26 cellular contexts compared by ENCODE assay signal in the genomic region with DNA sequence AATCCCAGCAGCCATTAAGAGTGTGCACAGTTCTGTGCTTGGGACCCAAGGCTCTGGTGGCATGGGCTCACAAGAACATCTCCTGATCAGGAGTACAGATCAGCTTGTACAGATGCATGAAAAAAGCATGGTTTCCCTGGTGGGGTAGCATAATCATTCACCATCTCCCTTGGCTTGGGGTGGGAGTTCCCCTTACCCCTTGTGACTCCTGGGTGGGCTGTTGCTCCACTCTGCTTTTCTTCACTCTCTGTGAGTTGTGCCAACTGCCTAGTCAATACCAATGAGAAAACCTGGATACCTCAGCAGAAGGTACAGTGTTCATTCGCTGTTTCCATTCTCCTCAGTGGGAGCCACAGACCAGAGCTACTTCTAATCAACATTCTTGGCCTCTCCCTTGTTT. TPM values are rescaled to one million over a fixed set of nuclear protein-coding genes. Genes with fewer than 3 reads are reported as not detected.
"Had no signal": no experiment of that assay in that cellular context is flagged by ENCODE, and none has a peak within 500 bp of the region (broad histone marks: within the 10 kb centered on the region; RNA-seq: fewer than 3 reads in every experiment).

No MANE protein-coding gene starts in this region.

- H3K4me1 Mint-ChIP-seq: endodermal cell; mesothelial cell of epicardium; nephron; neural progenitor cell; stimulated activated effector memory CD8-positive, alpha-beta T cell treated with anti-CD3 and anti-CD28 coated beads, Interleukin-12 subunit alpha, Interleukin-12 subunit beta, amount 100 ng/mL, for 72 hours had no signal

- H3K27me3 Mint-ChIP-seq: stimulated activated naive CD8-positive, alpha-beta T cell treated with anti-CD3 and anti-CD28 coated beads, Interleukin-15, Interleukin-2, amounts not matched to agents 100 ng/mL and 50 ng/mL, for 24 hours had no signal

- DNase-seq: cortex of kidney; dorsolateral prefrontal cortex; effector CD4-positive, alpha-beta T cell; endodermal cell; foreskin fibroblast; gastrocnemius medialis; kidney; mesenchymal stem cell; mucosa of descending colon; naive thymus-derived CD4-positive, alpha-beta T cell; nucleus accumbens; stimulated activated CD4-positive, alpha-beta T cell treated with anti-CD3 and anti-CD28 coated beads, Interleukin-12 subunit alpha, Interleukin-12 subunit beta, amount 100 ng/mL, for 4 hours; stimulated activated CD4-positive, alpha-beta T cell treated with anti-CD3 and anti-CD28 coated beads, Interleukin-2, amount 100 ng/mL, for 24 hours; stimulated activated CD4-positive, alpha-beta T cell treated with anti-CD3 and anti-CD28 coated beads, Interleukin-4, amount 100 ng/mL, for 24 hours; transverse colon; upper lobe of right lung; uterus had no signal

- H3K36me3 Mint-ChIP-seq: mesothelial cell of epicardium; neural progenitor cell; stimulated activated effector memory CD8-positive, alpha-beta T cell treated with anti-CD3 and anti-CD28 coated beads, Interleukin-12 subunit alpha, Interleukin-12 subunit beta, amount 100 ng/mL, for 72 hours had no signal

- H3K27ac Mint-ChIP-seq: endodermal cell; mesothelial cell of epicardium; naive thymus-derived CD4-positive, alpha-beta T cell; nephron; neural progenitor cell; stimulated activated effector memory CD8-positive, alpha-beta T cell treated with anti-CD3 and anti-CD28 coated beads, Interleukin-12 subunit alpha, Interleukin-12 subunit beta, amount 100 ng/mL, for 72 hours; stimulated activated naive CD8-positive, alpha-beta T cell treated with anti-CD3 and anti-CD28 coated beads, Interleukin-15, Interleukin-2, amounts not matched to agents 100 ng/mL and 50 ng/mL, for 24 hours had no signal

- ATAC-seq: esophagus mucosa; gastrocnemius medialis; left lobe of liver; mucosa of descending colon; naive thymus-derived CD4-positive, alpha-beta T cell; sciatic nerve; stimulated activated effector memory CD8-positive, alpha-beta T cell treated with anti-CD3 and anti-CD28 coated beads, Interleukin-12 subunit alpha, Interleukin-12 subunit beta, amount 100 ng/mL, for 72 hours; upper lobe of right lung had no signal

- H3K4me3 Mint-ChIP-seq: endodermal cell; mesothelial cell of epicardium; naive thymus-derived CD4-positive, alpha-beta T cell; nephron; neural progenitor cell; stimulated activated effector memory CD8-positive, alpha-beta T cell treated with anti-CD3 and anti-CD28 coated beads, Interleukin-12 subunit alpha, Interleukin-12 subunit beta, amount 100 ng/mL, for 72 hours; stimulated activated naive CD8-positive, alpha-beta T cell treated with anti-CD3 and anti-CD28 coated beads, Interleukin-15, Interleukin-2, amounts not matched to agents 100 ng/mL and 50 ng/mL, for 24 hours had no signal

RNA-seq across cellular contexts. Expression of a gene that starts 42.8 kb away (rescaled TPM):
- polyA plus RNA-seq: smooth muscle cell had no signal
